ENCODE assay signal across 8 cellular contexts in genomic region chr17:54968259-54968953, GRCh38. TPM values are rescaled to one million over a fixed set of nuclear protein-coding genes. Genes with fewer than 3 reads are reported as not detected.
DNase-seq lines count a peak whose midpoint lies in the region; ATAC-seq and TF ChIP-seq lines count a peak whose summit lies in the region.

A gene with protein sequence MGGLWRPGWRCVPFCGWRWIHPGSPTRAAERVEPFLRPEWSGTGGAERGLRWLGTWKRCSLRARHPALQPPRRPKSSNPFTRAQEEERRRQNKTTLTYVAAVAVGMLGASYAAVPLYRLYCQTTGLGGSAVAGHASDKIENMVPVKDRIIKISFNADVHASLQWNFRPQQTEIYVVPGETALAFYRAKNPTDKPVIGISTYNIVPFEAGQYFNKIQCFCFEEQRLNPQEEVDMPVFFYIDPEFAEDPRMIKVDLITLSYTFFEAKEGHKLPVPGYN (minus strand): TSS chr17:54968654. CDS start chr17:54968646, 8 bp downstream.
A gene with protein sequence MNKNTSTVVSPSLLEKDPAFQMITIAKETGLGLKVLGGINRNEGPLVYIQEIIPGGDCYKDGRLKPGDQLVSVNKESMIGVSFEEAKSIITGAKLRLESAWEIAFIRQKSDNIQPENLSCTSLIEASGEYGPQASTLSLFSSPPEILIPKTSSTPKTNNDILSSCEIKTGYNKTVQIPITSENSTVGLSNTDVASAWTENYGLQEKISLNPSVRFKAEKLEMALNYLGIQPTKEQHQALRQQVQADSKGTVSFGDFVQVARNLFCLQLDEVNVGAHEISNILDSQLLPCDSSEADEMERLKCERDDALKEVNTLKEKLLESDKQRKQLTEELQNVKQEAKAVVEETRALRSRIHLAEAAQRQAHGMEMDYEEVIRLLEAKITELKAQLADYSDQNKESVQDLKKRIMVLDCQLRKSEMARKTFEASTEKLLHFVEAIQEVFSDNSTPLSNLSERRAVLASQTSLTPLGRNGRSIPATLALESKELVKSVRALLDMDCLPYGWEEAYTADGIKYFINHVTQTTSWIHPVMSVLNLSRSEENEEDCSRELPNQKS (plus strand): TSS chr17:54968765. CDS start chr17:54986220, 17,455 bp downstream.

- peak; percentile 91 for ATAC-seq in GM18498 (IDR thresholded peaks at IDR 0.05; ENCODE audit: unreplicated experiment)
- peak; percentile 92 for ATAC-seq in HG02884 (IDR thresholded peaks at IDR 0.05; ENCODE audit: unreplicated experiment)
- peak; percentile 99 for ATAC-seq in left ventricle myocardium superior
- peak; percentile 97 for ATAC-seq in upper lobe of right lung

- peaks cover 12% of the 10 kb centered on the region for H3K36me3 Mint-ChIP-seq in progenitor cell of endocrine pancreas (ENCODE audit: insufficient read depth)

- H3K36me3 ChIP-seq in upper lobe of right lung, result peaks cover 12% of the 10 kb centered on the region

- H3K27me3 Mint-ChIP-seq in progenitor cell of endocrine pancreas, result no peaks in the 10 kb centered on the region

- intact Hi-C loops in left ventricle myocardium superior (cut with micrococcal nuclease) (no loop called here), upper lobe of right lung (cut with DNase I) (no loop called here)

- H3K27ac ChIP-seq in angular gyrus (ENCODE audit: low read depth, low read length) (peak within 1 kb of the TSS; percentile 65), upper lobe of right lung (peak within 1 kb of the TSS; percentile 84)

- H3K4me3 Mint-ChIP-seq in progenitor cell of endocrine pancreas (ENCODE audit: low read depth), result no peak within 1 kb of the TSS

- no peaks in the 10 kb centered on the region for H3K27me3 ChIP-seq in upper lobe of right lung

- DNase-seq in NCI-H146 (lab: John Stamatoyannopoulos, UW), result peak; percentile 94
- peak; percentile 93 for DNase-seq in T follicular helper cell (ENCODE audit: low read depth)
- DNase-seq in left ventricle myocardium superior, result peak; percentile 97
- DNase-seq in progenitor cell of endocrine pancreas (ENCODE audit: low spot score, unreplicated experiment), result peak; percentile 89
- DNase-seq in upper lobe of right lung, result peak; percentile 97

- no peaks in the 10 kb centered on the region for H3K9me3 Mint-ChIP-seq in progenitor cell of endocrine pancreas (ENCODE audit: low read depth)

- peaks cover 26% of the 10 kb centered on the region for H3K4me1 ChIP-seq in upper lobe of right lung

- peaks cover 30% of the 10 kb centered on the region for H3K4me1 Mint-ChIP-seq in progenitor cell of endocrine pancreas (ENCODE audit: low read depth)

- no peak within 1 kb of the TSS for H3K27ac Mint-ChIP-seq in progenitor cell of endocrine pancreas

- no peaks in the 10 kb centered on the region for H3K9me3 ChIP-seq in upper lobe of right lung

- peak within 1 kb of the TSS; percentile 92 for H3K4me3 ChIP-seq in upper lobe of right lung

- TF ChIP-seq CTCF in progenitor cell of endocrine pancreas (IDR thresholded peaks at IDR 0.05; ENCODE audit: unreplicated experiment), result peak; percentile 50
- TF ChIP-seq CTCF in upper lobe of right lung (IDR thresholded peaks at IDR 0.05), result peak; percentile 48

RNA-seq across cellular contexts. Expression of the first gene that starts in this region (rescaled TPM):
- 67.6 TPM for total RNA-seq in left ventricle myocardium superior
- 69.2 and 72.6 TPM in 2 replicates for total RNA-seq in progenitor cell of endocrine pancreas
- total RNA-seq in upper lobe of right lung, result 34.9 TPM

RNA-seq across cellular contexts. Expression of the second gene that starts in this region (rescaled TPM):
- total RNA-seq in left ventricle myocardium superior, result 5.2 TPM
- total RNA-seq in progenitor cell of endocrine pancreas, result 45.0 and 49.3 TPM in 2 replicates
- 12.0 TPM for total RNA-seq in upper lobe of right lung

Comparison
In these comparisons a context has a peak if more than half of its experiments do, and no peak if none do; other contexts are left out.
1. Peak in every context shown above with its lines: DNase-seq, ATAC-seq, H3K4me3 ChIP-seq and H3K27ac ChIP-seq.